ENCODE assay signal across 1 cellular context in genomic region chr17:6082335-6082734, GRCh38.
TF ChIP-seq lines count a peak whose summit lies in the region.

No MANE protein-coding gene starts in this region.

TF ChIP-seq in WTC11, 78 proteins besides CTCF, POLR2A, EP300 and RAD21 (continued from another document):
- TF ChIP-seq ATF6 (CRISPR knock-in tag; IDR thresholded peaks at IDR 0.05): no peak
- TF ChIP-seq ATF3 (CRISPR knock-in tag; conservative IDR thresholded peaks at IDR 0.05): no peak
- no peak for TF ChIP-seq AFF4 (CRISPR knock-in tag; IDR thresholded peaks at IDR 0.05; ENCODE audit: borderline replicate concordance)
- no peak for TF ChIP-seq OVOL2 (CRISPR knock-in tag; IDR thresholded peaks at IDR 0.05; ENCODE audit: borderline replicate concordance)
- no peak for TF ChIP-seq E2F4 (CRISPR knock-in tag; IDR thresholded peaks at IDR 0.05; ENCODE audit: borderline replicate concordance, low read depth)
- no peak for TF ChIP-seq STAT6 (CRISPR knock-in tag; conservative IDR thresholded peaks at IDR 0.05; ENCODE audit: low read depth)
- no peak for TF ChIP-seq AR (CRISPR knock-in tag; IDR thresholded peaks at IDR 0.05)
- no peak for TF ChIP-seq HMGXB4 (CRISPR knock-in tag; IDR thresholded peaks at IDR 0.05)
- TF ChIP-seq TEAD1 (CRISPR knock-in tag; IDR thresholded peaks at IDR 0.05): no peak
- no peak for TF ChIP-seq ZBTB21 (CRISPR knock-in tag; IDR thresholded peaks at IDR 0.05; ENCODE audit: borderline replicate concordance)
- no peak for TF ChIP-seq ZNF532 (CRISPR knock-in tag; IDR thresholded peaks at IDR 0.05; ENCODE audit: borderline replicate concordance)
- no peak for TF ChIP-seq ETV6 (CRISPR knock-in tag; IDR thresholded peaks at IDR 0.05)
- TF ChIP-seq E2F1 (CRISPR knock-in tag; IDR thresholded peaks at IDR 0.05): no peak
